ENCODE assay signal across 21 cellular contexts in the genomic region with DNA sequence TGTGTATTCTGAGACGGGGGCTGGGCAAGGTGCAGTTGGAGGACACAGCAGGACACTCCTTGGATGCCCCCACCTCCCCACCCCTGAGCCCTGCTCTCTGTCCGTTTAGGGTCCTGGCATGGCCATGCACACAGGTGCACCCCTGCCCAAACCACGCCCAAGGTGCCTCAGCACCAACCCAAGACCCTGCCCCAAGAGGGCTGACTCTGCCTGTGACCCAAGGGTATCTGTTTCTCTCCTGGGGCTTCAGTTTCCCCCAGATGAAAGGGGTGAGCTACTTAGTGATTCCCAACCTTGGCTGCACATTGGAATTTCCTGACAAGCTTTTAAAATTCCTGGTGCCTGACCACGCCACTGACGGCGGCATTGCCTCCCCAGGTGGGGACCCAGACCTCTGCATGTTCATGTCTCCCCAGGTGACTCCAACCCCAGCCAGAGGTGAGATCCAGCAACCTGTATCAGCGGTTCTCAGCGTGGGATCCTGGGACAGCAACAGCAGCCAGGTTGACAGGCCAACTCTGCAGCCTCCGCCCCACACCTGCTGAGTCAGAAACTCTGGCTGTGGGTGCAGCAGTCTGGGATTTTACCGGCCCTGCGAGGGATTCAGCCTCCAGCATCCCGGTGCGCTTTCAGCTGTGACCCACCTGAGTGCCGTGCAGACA.
"Had no signal": no experiment of that assay in that cellular context is flagged by ENCODE, and none has a peak within 500 bp of the region (broad histone marks: within the 10 kb centered on the region; RNA-seq: fewer than 3 reads in every experiment).

No MANE protein-coding gene starts in this region.

- H3K27me3 Mint-ChIP-seq: activated naive CD8-positive, alpha-beta T cell treated with anti-CD3 and anti-CD28 coated beads, Interleukin-2, amount 10 ng/mL, durations not matched to agents 7 days and 5 days; activated T-helper 17 cell treated with anti-CD3 and anti-CD28 coated beads, Interleukin-2, amount 50 U/mL, for 72 hours had no signal

- H3K4me3 Mint-ChIP-seq: activated CD8-positive, alpha-beta memory T cell treated with anti-CD3 and anti-CD28 coated beads, Interleukin-2, amount 10 ng/mL, durations not matched to agents 7 days and 5 days; activated naive CD8-positive, alpha-beta T cell treated with anti-CD3 and anti-CD28 coated beads, Interleukin-2, amount 10 ng/mL, durations not matched to agents 7 days and 5 days; activated T-helper 17 cell treated with anti-CD3 and anti-CD28 coated beads, Interleukin-2, amount 50 U/mL, for 72 hours; T-helper 1 cell treated with Interleukin-12 subunit alpha and Interleukin-12 subunit beta and Interleukin-4 antibody, amounts not matched to agents 30 μg/mL and 1 μg/mL, for 36 hours had no signal

- H3K36me3 Mint-ChIP-seq: activated CD8-positive, alpha-beta memory T cell treated with anti-CD3 and anti-CD28 coated beads, Interleukin-2, amount 10 ng/mL, durations not matched to agents 7 days and 5 days; activated naive CD8-positive, alpha-beta T cell treated with anti-CD3 and anti-CD28 coated beads, Interleukin-2, amount 10 ng/mL, durations not matched to agents 7 days and 5 days had no signal

- H3K4me1 Mint-ChIP-seq: activated CD8-positive, alpha-beta memory T cell treated with anti-CD3 and anti-CD28 coated beads, Interleukin-2, amount 10 ng/mL, durations not matched to agents 7 days and 5 days; activated naive CD8-positive, alpha-beta T cell treated with anti-CD3 and anti-CD28 coated beads, Interleukin-2, amount 10 ng/mL, durations not matched to agents 7 days and 5 days; activated T-helper 17 cell treated with anti-CD3 and anti-CD28 coated beads, Interleukin-2, amount 50 U/mL, for 72 hours had no signal

- H3K9me3 Mint-ChIP-seq: activated naive CD8-positive, alpha-beta T cell treated with anti-CD3 and anti-CD28 coated beads, Interleukin-2, amount 10 ng/mL, durations not matched to agents 7 days and 5 days; activated T-helper 17 cell treated with anti-CD3 and anti-CD28 coated beads, Interleukin-2, amount 50 U/mL, for 72 hours; T-helper 1 cell treated with Interleukin-12 subunit alpha and Interleukin-12 subunit beta and Interleukin-4 antibody, amounts not matched to agents 30 μg/mL and 1 μg/mL, for 36 hours had no signal

- H3K27ac Mint-ChIP-seq: activated CD8-positive, alpha-beta memory T cell treated with anti-CD3 and anti-CD28 coated beads, Interleukin-2, amount 10 ng/mL, durations not matched to agents 7 days and 5 days; activated naive CD8-positive, alpha-beta T cell treated with anti-CD3 and anti-CD28 coated beads, Interleukin-2, amount 10 ng/mL, durations not matched to agents 7 days and 5 days; activated T-helper 17 cell treated with anti-CD3 and anti-CD28 coated beads, Interleukin-2, amount 50 U/mL, for 72 hours; T-helper 1 cell treated with Interleukin-12 subunit alpha and Interleukin-12 subunit beta and Interleukin-4 antibody, amounts not matched to agents 30 μg/mL and 1 μg/mL, for 36 hours had no signal

- H3K27ac ChIP-seq: adrenal gland, Peyer's patch had no signal

- H3K4me1 ChIP-seq: adrenal gland, Peyer's patch had no signal

- H3K36me3 ChIP-seq: adrenal gland, Peyer's patch had no signal

- H3K9me3 ChIP-seq: adrenal gland, Peyer's patch had no signal

- DNase-seq: activated CD4-positive, alpha-beta T cell treated with anti-CD3 and anti-CD28 coated beads for 48 hours; activated CD4-positive, alpha-beta T cell treated with anti-CD3 and anti-CD28 coated beads, Interleukin-2, amount 50 U/mL, for 4 hours; activated CD4-positive, CD25-positive, alpha-beta regulatory T cell treated with anti-CD3 and anti-CD28 coated beads, Interleukin-2, amount 50 U/mL, for 72 hours; activated CD8-positive, alpha-beta memory T cell treated with anti-CD3 and anti-CD28 coated beads, Interleukin-2, amount 10 ng/mL, durations not matched to agents 7 days and 5 days; activated naive CD4-positive, alpha-beta T cell treated with anti-CD3 and anti-CD28 coated beads, Interleukin-2, amount 50 U/mL, for 16 hours; activated naive CD8-positive, alpha-beta T cell treated with anti-CD3 and anti-CD28 coated beads, Interleukin-2, amount 10 ng/mL, durations not matched to agents 7 days and 5 days; activated T-cell treated with anti-CD3 and anti-CD28 coated beads, Interleukin-2, amount 50 U/mL, for 48 hours; adrenal gland; caudate nucleus; Karpas-422; MM.1S; NCI-H1105; NCI-H1436; NCI-H1694 treated with DMSO at 0.1 percent for 48 hours; NCI-H2029 treated with DMSO at 0.1 percent for 48 hours; NCI-H524; Peyer's patch; SHP77 treated with DMSO at 0.1 percent for 48 hours had no signal

- H3K27me3 ChIP-seq: Peyer's patch had no signal

- H3K4me3 ChIP-seq: adrenal gland, K562, Peyer's patch had no signal
